ENCODE assay signal across 8 cellular contexts in genomic region chr17:6641374-6641818, GRCh38. TPM values are rescaled to one million over a fixed set of nuclear protein-coding genes. Genes with fewer than 3 reads are reported as not detected.
DNase-seq lines count a peak whose midpoint lies in the region; ATAC-seq and TF ChIP-seq lines count a peak whose summit lies in the region.

No MANE protein-coding gene starts in this region.

- H3K36me3 ChIP-seq in SK-N-SH (replicated peaks in 1 of 2; ENCODE audit: control insufficient read depth in 1 of 2, insufficient read depth in 2 of 2, low read length in 1 of 2) (peaks cover 39 to 41% of the 10 kb centered on the region in 2 experiments), OCI-LY7 (ENCODE audit: insufficient read depth, low read length) (peaks cover 51% of the 10 kb centered on the region), endocrine pancreas (ENCODE audit: control insufficient read depth, insufficient read depth, low read length) (no peaks in the 10 kb centered on the region), neutrophil (peaks cover 39% of the 10 kb centered on the region)

- WGBS in SK-N-SH (ENCODE audit: low lambda C conversion rate): 3% methylated on average over 14 of the region's 14 CpGs

- TSS peak; percentile 71 for BruUV-seq in OCI-LY7 (replicated peaks; lab: Mats Ljungman, UMichigan)

- H3K4me1 ChIP-seq in SK-N-SH (ENCODE audit: control insufficient read depth in 1 of 2, insufficient read depth in 2 of 2, low read depth in 1 of 2, low read length in 1 of 2) (peaks cover 9 to 14% of the 10 kb centered on the region in 2 experiments; a peak in 2 of 4 replicates), OCI-LY7 (ENCODE audit: insufficient read depth, low read length, poor library complexity, severe bottlenecking) (peaks cover 20% of the 10 kb centered on the region), endocrine pancreas (ENCODE audit: control insufficient read depth, insufficient read depth, low read length) (peaks cover 5% of the 10 kb centered on the region), neutrophil (ENCODE audit: control insufficient read depth in 1 of 2, insufficient read depth in 1 of 2, low read depth in 1 of 2, low read length in 1 of 2) (peaks cover 22 to 24% of the 10 kb centered on the region in 2 experiments)

- TF ChIP-seq EP300 in SK-N-SH (IDR thresholded peaks at IDR 0.05; ENCODE audit: borderline replicate concordance in 1 of 2, low read depth in 1 of 2, low read length in 1 of 2): no peak

- H3K4me3 ChIP-seq in SK-N-SH (ENCODE audit: low read depth in 2 of 2, low read length in 1 of 2): peak overlapping the region; percentile 89 to 93
- H3K4me3 ChIP-seq in OCI-LY7 (ENCODE audit: low read depth, low read length, poor library complexity, severe bottlenecking): peak overlapping the region; percentile 89
- H3K4me3 ChIP-seq in endocrine pancreas (ENCODE audit: control insufficient read depth, insufficient read depth, low read length): peak overlapping the region; percentile 68
- peak overlapping the region; percentile 91 to 92 for H3K4me3 ChIP-seq in neutrophil (ENCODE audit: low read depth in 1 of 2, low read length in 1 of 2)

- H4K20me1 ChIP-seq in SK-N-SH (ENCODE audit: insufficient read depth): peaks cover 3% of the 10 kb centered on the region; the same call in 1 of the 2 replicates
- peaks cover 22% of the 10 kb centered on the region; the same call in 1 of the 2 replicates for H4K20me1 ChIP-seq in OCI-LY7 (ENCODE audit: insufficient read depth, low read length)

- peak overlapping the region; percentile 87 for H3K4me2 ChIP-seq in SK-N-SH
- peak overlapping the region; percentile 84 for H3K4me2 ChIP-seq in OCI-LY7 (ENCODE audit: low read length)

- H3K79me2 ChIP-seq in SK-N-SH (ENCODE audit: insufficient read depth): peaks cover 69% of the 10 kb centered on the region
- peaks cover 27% of the 10 kb centered on the region; the same call in 1 of the 2 replicates for H3K79me2 ChIP-seq in OCI-LY7 (ENCODE audit: insufficient read depth, low read depth, low read length)

- no peaks in the 10 kb centered on the region for H3K27me3 ChIP-seq in SK-N-SH (ENCODE audit: insufficient read depth)
- no peaks in the 10 kb centered on the region for H3K27me3 ChIP-seq in endocrine pancreas (ENCODE audit: control insufficient read depth, insufficient read depth, low read length)
- no peaks in the 10 kb centered on the region for H3K27me3 ChIP-seq in neutrophil

- intact Hi-C loops in OCI-LY7 (cut with micrococcal nuclease; ENCODE audit: unreplicated experiment): no loop called here

- no peak; the same call in 2 of the 3 replicates for ATAC-seq in SK-N-SH treated with all-trans-retinoic acid at 6 μM for 48 hours

- TF ChIP-seq RAD21 in SK-N-SH (IDR thresholded peaks at IDR 0.05; ENCODE audit: low read length): no peak

- TF ChIP-seq CTCF in SK-N-SH (IDR thresholded peaks at IDR 0.05): no peak
- TF ChIP-seq CTCF in OCI-LY7 (conservative IDR thresholded peaks at IDR 0.05; ENCODE audit: low read length): no peak
- TF ChIP-seq CTCF in neutrophil (IDR thresholded peaks at IDR 0.05): no peak

- H3K9me2 ChIP-seq in SK-N-SH (no peaks in the 10 kb centered on the region), OCI-LY7 (ENCODE audit: insufficient read depth, low read length) (no peaks in the 10 kb centered on the region)

- H3K9me3 ChIP-seq in SK-N-SH (no peaks in the 10 kb centered on the region), OCI-LY7 (ENCODE audit: low read length) (no peaks in the 10 kb centered on the region), endocrine pancreas (ENCODE audit: control insufficient read depth, low read length) (no peaks in the 10 kb centered on the region), neutrophil (no peaks in the 10 kb centered on the region)

- H3K9ac ChIP-seq in SK-N-SH: peak overlapping the region; percentile 87
- peak overlapping the region; percentile 69 for H3K9ac ChIP-seq in endocrine pancreas (ENCODE audit: control insufficient read depth, insufficient read depth, low read length)

- CTCF ChIA-PET in SK-N-SH (lab: Yijun Ruan, JAX) (interaction anchor here (1.1 to 2.0 kb wide), 3 partner anchors 9 to 25 kb away, joined by 4 read pairs; partner anchors contain the start of genes C17orf100 and MED31), OCI-LY7 (lab: Charles Lee; ENCODE audit: unreplicated experiment) (interaction anchor here (0.6 kb wide), 1 partner anchor 715 kb away, joined by 9 read pairs; no protein-coding TSS in a partner anchor)

- H3K27ac ChIP-seq in SK-N-SH (ENCODE audit: low read depth in 2 of 2, low read length in 1 of 2): peak overlapping the region; percentile 90 to 100
- H3K27ac ChIP-seq in OCI-LY7 (ENCODE audit: low read depth, low read length, poor library complexity, severe bottlenecking): peak overlapping the region; percentile 84
- peak overlapping the region; percentile 80 for H3K27ac ChIP-seq in neutrophil

- H3F3A ChIP-seq in SK-N-SH (replicated peaks; ENCODE audit: insufficient read depth): peaks cover 26% of the 10 kb centered on the region

- no peak for DNase-seq in SK-N-SH
- peak; percentile 39 for DNase-seq in OCI-LY7 (ENCODE audit: low spot score)
- no peak for DNase-seq in NK-92 (lab: John Stamatoyannopoulos, UW; ENCODE audit: unreplicated experiment)
- DNase-seq in cortex of kidney (lab: John Stamatoyannopoulos, UW): no peak
- no peak for DNase-seq in AML-193 (lab: John Stamatoyannopoulos, UW)

- POLR2A ChIA-PET in SK-N-SH (lab: Yijun Ruan, JAX): interaction anchor here (0.6 kb wide), 1 partner anchor 146 kb away, joined by 3 read pairs; no protein-coding TSS in a partner anchor
- POLR2A ChIA-PET in OCI-LY7 (lab: Charles Lee): interaction anchor here (0.7 to 2.0 kb wide), 2 partner anchors 9 to 1343 kb away, joined by 3 to 6 read pairs; partner anchors contain the start of genes C17orf100 and MED31

- H2AFZ ChIP-seq in SK-N-SH (ENCODE audit: low read depth) (peak overlapping the region; percentile 94), OCI-LY7 (ENCODE audit: low read length) (peak overlapping the region; percentile 91; the same call in 1 of the 2 replicates)

TF ChIP-seq in SK-N-SH, 30 proteins besides CTCF, POLR2A, EP300 and RAD21:
- TF ChIP-seq TEAD4 (IDR thresholded peaks at IDR 0.05; ENCODE audit: borderline replicate concordance, insufficient read depth) (no peak), TCF12 (IDR thresholded peaks at IDR 0.05) (no peak), MXI1 (IDR thresholded peaks at IDR 0.05; ENCODE audit: low read depth, low read length) (0 out of 2 replicates have a peak, but pooled peaks have one; percentile 9)

TF ChIP-seq in SK-N-SH treated with all-trans-retinoic acid at 6 μM for 48 hours, 23 proteins besides CTCF, POLR2A, EP300 and RAD21 (continues in another document):
- TF ChIP-seq PPARA (CRISPR knock-in tag; IDR thresholded peaks at IDR 0.05; ENCODE audit: borderline replicate concordance) (no peak), GLIS3 (CRISPR knock-in tag; IDR thresholded peaks at IDR 0.05) (no peak), BACH2 (CRISPR knock-in tag; IDR thresholded peaks at IDR 0.05; ENCODE audit: borderline replicate concordance) (no peak), CSDC2 (CRISPR knock-in tag; IDR thresholded peaks at IDR 0.05) (no peak), CREB5 (CRISPR knock-in tag; IDR thresholded peaks at IDR 0.05; ENCODE audit: low read depth) (no peak), ZNF565 (CRISPR knock-in tag; conservative IDR thresholded peaks at IDR 0.05; ENCODE audit: low read depth) (no peak), ZFP30 (CRISPR knock-in tag; IDR thresholded peaks at IDR 0.05) (no peak), ZFP3 (CRISPR knock-in tag; IDR thresholded peaks at IDR 0.05) (no peak), OSR1 (CRISPR knock-in tag; IDR thresholded peaks at IDR 0.05) (no peak), TCF4 (CRISPR knock-in tag; IDR thresholded peaks at IDR 0.05; ENCODE audit: borderline replicate concordance) (no peak)

RNA-seq across cellular contexts. Expression of gene TXNDC17, which starts 0.5 kb away (rescaled TPM):
- polyA plus RNA-seq in SK-N-SH (2012; rRNA removed): 644 and 650 TPM in 2 replicates
- polyA plus RNA-seq in SK-N-SH (2012; cell fraction: cytosol; rRNA removed): 628 and 667 TPM in 2 replicates
- 179 and 256 TPM in 2 replicates for polyA plus RNA-seq in SK-N-SH (2012; cell fraction: nucleus; rRNA removed)
- total RNA-seq in OCI-LY7 (2014; rRNA removed; shearing (Covaris generic)): 52.8 and 63.7 TPM in 2 replicates
- total RNA-seq in OCI-LY7 (2022): 63.5 and 81.4 TPM in 2 replicates

RNA-seq across cellular contexts. Expression of gene KIAA0753, which starts 0.9 kb away (rescaled TPM):
- polyA plus RNA-seq in SK-N-SH (2012; rRNA removed): 7.2 and 10.3 TPM in 2 replicates
- 7.4 and 7.5 TPM in 2 replicates for polyA plus RNA-seq in SK-N-SH (2012; cell fraction: cytosol; rRNA removed)
- 22.4 and 33.8 TPM in 2 replicates for polyA plus RNA-seq in SK-N-SH (2012; cell fraction: nucleus; rRNA removed)
- total RNA-seq in OCI-LY7 (2014; rRNA removed; shearing (Covaris generic)): 18.9 and 20.8 TPM in 2 replicates
- 26.0 and 29.8 TPM in 2 replicates for total RNA-seq in OCI-LY7 (2022)

RNA-seq across cellular contexts. Expression of gene MED31, which starts 10.0 kb away (rescaled TPM):
- 15.1 and 22.0 TPM in 2 replicates for polyA plus RNA-seq in SK-N-SH (2012; rRNA removed)
- 20.9 and 27.4 TPM in 2 replicates for polyA plus RNA-seq in SK-N-SH (2012; cell fraction: cytosol; rRNA removed)
- polyA plus RNA-seq in SK-N-SH (2012; cell fraction: nucleus; rRNA removed): 10.3 and 12.4 TPM in 2 replicates
- 11.6 and 14.6 TPM in 2 replicates for total RNA-seq in OCI-LY7 (2014; rRNA removed; shearing (Covaris generic))
- total RNA-seq in OCI-LY7 (2022): 21.7 and 25.2 TPM in 2 replicates

RNA-seq across cellular contexts. Expression of gene C17orf100, which starts 10.2 kb away (rescaled TPM):
- polyA plus RNA-seq in SK-N-SH (2012; rRNA removed): 2.6 and 2.7 TPM in 2 replicates
- polyA plus RNA-seq in SK-N-SH (2012; cell fraction: cytosol; rRNA removed): 2.8 and 2.9 TPM in 2 replicates
- polyA plus RNA-seq in SK-N-SH (2012; cell fraction: nucleus; rRNA removed): 1.0 and 1.2 TPM in 2 replicates
- 1.3 and 2.4 TPM in 2 replicates for total RNA-seq in OCI-LY7 (2014; rRNA removed; shearing (Covaris generic))
- total RNA-seq in OCI-LY7 (2022): 5.2 and 5.6 TPM in 2 replicates
